8 cellular contexts compared by ENCODE assay signal in the genomic region with DNA sequence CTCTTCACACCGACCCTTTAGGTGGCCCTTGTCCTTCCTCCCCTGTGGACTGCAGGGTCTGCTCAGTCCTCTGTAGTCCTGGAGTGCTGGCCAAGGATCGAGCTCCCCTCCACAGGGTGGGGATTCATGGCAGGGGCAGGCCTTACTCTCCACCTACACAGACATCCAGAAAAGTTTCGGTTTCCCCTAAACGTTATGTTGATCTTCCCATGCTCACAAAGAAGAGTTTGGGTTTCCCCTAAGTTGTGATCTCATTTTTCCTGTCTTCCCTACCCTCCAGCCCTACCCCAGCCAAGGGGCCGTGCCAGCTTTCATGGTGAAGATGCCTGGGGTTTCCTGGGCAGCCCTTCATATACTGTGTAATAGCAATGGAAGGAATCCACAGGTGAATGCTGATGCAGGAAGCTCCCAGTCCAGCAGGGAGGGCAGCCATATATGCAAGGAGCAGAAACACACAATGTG. TPM values are rescaled to one million over a fixed set of nuclear protein-coding genes. Genes with fewer than 3 reads are reported as not detected.
DNase-seq lines count a peak whose midpoint lies in the region; ATAC-seq, FAIRE-seq and TF ChIP-seq lines count a peak whose summit lies in the region.

No MANE protein-coding gene starts in this region.

- no peaks in the 10 kb centered on the region for H3K79me2 ChIP-seq in KMS-11 (ENCODE audit: insufficient read depth, low read depth)

- TF ChIP-seq POLR2A in GM12892 (IDR thresholded peaks at IDR 0.05; ENCODE audit: low read depth, low read length) = no peak

- H3K27ac ChIP-seq in KMS-11 = no peak overlapping the region

- H3K9ac ChIP-seq in KMS-11 = no peak overlapping the region

- H3K4me1 ChIP-seq in KMS-11 (ENCODE audit: low read depth, poor library complexity, severe bottlenecking) = peaks cover 52% of the 10 kb centered on the region

- no peak for TF ChIP-seq CTCF in KMS-11 (conservative IDR thresholded peaks at IDR 0.05; ENCODE audit: low read depth, low read length)

- no peaks in the 10 kb centered on the region for H3K27me3 ChIP-seq in KMS-11 (ENCODE audit: insufficient read depth, low read depth)

- no peak overlapping the region for H3K4me3 ChIP-seq in KMS-11 (IDR thresholded peaks at IDR 0.05; ENCODE audit: insufficient read depth, low read depth, low read length)

- H3K27me3 Mint-ChIP-seq in activated naive CD8-positive, alpha-beta T cell = no peaks in the 10 kb centered on the region
- no peaks in the 10 kb centered on the region for H3K27me3 Mint-ChIP-seq in stimulated activated naive CD8-positive, alpha-beta T cell treated with anti-CD3 and anti-CD28 coated beads, Interleukin-15, Interleukin-2, amounts not matched to agents 100 ng/mL and 50 ng/mL, for 24 hours

- no peaks in the 10 kb centered on the region for H3K9me3 Mint-ChIP-seq in activated naive CD8-positive, alpha-beta T cell (ENCODE audit: low read depth)
- H3K9me3 Mint-ChIP-seq in stimulated activated naive CD8-positive, alpha-beta T cell treated with anti-CD3 and anti-CD28 coated beads, Interleukin-15, Interleukin-2, amounts not matched to agents 100 ng/mL and 50 ng/mL, for 24 hours = no peaks in the 10 kb centered on the region

- peak overlapping the region; percentile 89 for H3K27ac Mint-ChIP-seq in activated naive CD8-positive, alpha-beta T cell
- peak overlapping the region; percentile 84 for H3K27ac Mint-ChIP-seq in stimulated activated naive CD8-positive, alpha-beta T cell treated with anti-CD3 and anti-CD28 coated beads, Interleukin-15, Interleukin-2, amounts not matched to agents 100 ng/mL and 50 ng/mL, for 24 hours

- peak overlapping the region; percentile 78 for H3K4me3 Mint-ChIP-seq in activated naive CD8-positive, alpha-beta T cell
- H3K4me3 Mint-ChIP-seq in stimulated activated naive CD8-positive, alpha-beta T cell treated with anti-CD3 and anti-CD28 coated beads, Interleukin-15, Interleukin-2, amounts not matched to agents 100 ng/mL and 50 ng/mL, for 24 hours = peak overlapping the region; percentile 49

- no peak for ATAC-seq in GM21717 (IDR thresholded peaks at IDR 0.05; ENCODE audit: unreplicated experiment)
- ATAC-seq in GM21619 (IDR thresholded peaks at IDR 0.05; ENCODE audit: unreplicated experiment) = no peak

- H3K4me2 ChIP-seq in KMS-11 = peak overlapping the region; percentile 19; the same call in 1 of the 2 replicates

- H3K36me3 Mint-ChIP-seq in activated naive CD8-positive, alpha-beta T cell = peaks cover 4% of the 10 kb centered on the region
- H3K36me3 Mint-ChIP-seq in stimulated activated naive CD8-positive, alpha-beta T cell treated with anti-CD3 and anti-CD28 coated beads, Interleukin-15, Interleukin-2, amounts not matched to agents 100 ng/mL and 50 ng/mL, for 24 hours (ENCODE audit: low read depth) = no peaks in the 10 kb centered on the region

- peaks cover 49% of the 10 kb centered on the region for H3K4me1 Mint-ChIP-seq in activated naive CD8-positive, alpha-beta T cell (ENCODE audit: low read depth)
- H3K4me1 Mint-ChIP-seq in stimulated activated naive CD8-positive, alpha-beta T cell treated with anti-CD3 and anti-CD28 coated beads, Interleukin-15, Interleukin-2, amounts not matched to agents 100 ng/mL and 50 ng/mL, for 24 hours (ENCODE audit: low read depth) = peaks cover 46% of the 10 kb centered on the region

- no peak for FAIRE-seq in GM12892 (lab: Jason Lieb, UNC)

- no peaks in the 10 kb centered on the region for H3K36me3 ChIP-seq in KMS-11 (ENCODE audit: insufficient read depth)

- peak; percentile 38 for DNase-seq in iris pigment epithelial cell (ENCODE audit: low read depth)
- no peak for DNase-seq in GM12892 (ENCODE audit: insufficient read length)
- DNase-seq in effector CD8-positive, alpha-beta T cell (lab: John Stamatoyannopoulos, UW) = no peak

- no peaks in the 10 kb centered on the region for H4K20me1 ChIP-seq in KMS-11 (ENCODE audit: insufficient read depth)

- H2AFZ ChIP-seq in KMS-11 (ENCODE audit: low read depth) = no peak overlapping the region

RNA-seq across cellular contexts. Expression of a gene that starts 10.3 kb away (rescaled TPM):
- polyA plus RNA-seq in GM12892 (2012; ENCODE audit: missing spikeins) = 5.9 TPM

RNA-seq across cellular contexts. Expression of a gene that starts 12.7 kb away (rescaled TPM):
- polyA plus RNA-seq in GM12892 (2012; ENCODE audit: missing spikeins) = 23.5 TPM

RNA-seq across cellular contexts. Expression of a gene that starts 55.5 kb away (rescaled TPM):
- polyA plus RNA-seq in GM12892 (2012; ENCODE audit: missing spikeins) = not detected
